ENCODE assay signal across 18 cellular contexts in the genomic region with DNA sequence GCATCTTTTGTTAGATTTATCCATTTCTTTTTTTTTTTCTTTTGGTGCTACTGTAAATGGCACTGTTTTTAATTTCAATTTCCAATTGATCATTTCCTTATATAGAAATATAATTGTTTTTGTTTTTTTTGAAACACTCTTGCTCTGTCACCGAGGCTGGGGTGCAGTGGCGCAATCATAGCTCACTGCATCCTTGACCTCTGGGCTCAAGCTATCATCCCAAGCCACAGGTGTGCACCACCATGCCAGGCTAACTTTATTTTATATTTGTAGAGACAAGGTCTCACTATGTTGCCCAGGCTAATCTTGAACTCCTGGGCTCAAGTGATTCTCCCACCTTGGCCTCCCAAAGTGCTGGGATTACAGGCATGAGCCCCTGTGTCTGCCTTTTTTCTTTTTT. TPM values are rescaled to one million over a fixed set of nuclear protein-coding genes. Genes with fewer than 3 reads are reported as not detected.
DNase-seq lines count a peak whose midpoint lies in the region; ATAC-seq, FAIRE-seq and TF ChIP-seq lines count a peak whose summit lies in the region.
"Had no signal": no experiment of that assay in that cellular context is flagged by ENCODE, and none has a peak within 500 bp of the region (broad histone marks: within the 10 kb centered on the region; RNA-seq: fewer than 3 reads in every experiment).

No MANE protein-coding gene starts in this region.

- no peaks in the 10 kb centered on the region for H3K27me3 ChIP-seq in DOHH2 (ENCODE audit: control insufficient read depth, low read length)
- no peaks in the 10 kb centered on the region for H3K27me3 ChIP-seq in K562 (ENCODE audit: control insufficient read depth in 2 of 2, insufficient read depth in 2 of 2, low read length in 2 of 2)
- no peaks in the 10 kb centered on the region for H3K27me3 ChIP-seq in psoas muscle (ENCODE audit: insufficient read depth in 3 of 3, low read length in 2 of 3)
- no peaks in the 10 kb centered on the region for H3K27me3 ChIP-seq in heart left ventricle
- H3K27me3 ChIP-seq: MG63, Peyer's patch, SJSA1 had no signal

- H2AFZ ChIP-seq in K562 (ENCODE audit: low read depth, low read length) = no peak overlapping the region

- H3K79me2 ChIP-seq in DOHH2 (ENCODE audit: control insufficient read depth, low read length) = peaks cover 6% of the 10 kb centered on the region
- H3K79me2 ChIP-seq in K562 (ENCODE audit: control insufficient read depth, insufficient read depth, low read length) = no peaks in the 10 kb centered on the region

- H3K36me3 ChIP-seq in DOHH2 (ENCODE audit: control insufficient read depth, low read length) (peaks cover 63% of the 10 kb centered on the region), K562 (ENCODE audit: control insufficient read depth, insufficient read depth, low read length) (peaks cover 78% of the 10 kb centered on the region), psoas muscle (ENCODE audit: insufficient read depth in 1 of 2, low read depth in 1 of 2) (peaks cover 2 to 86% of the 10 kb centered on the region in 2 donors), heart left ventricle (peaks cover 4 to 93% (median 81%) of the 10 kb centered on the region in 9 donors)

- H4K20me1 ChIP-seq in DOHH2 (ENCODE audit: control insufficient read depth, insufficient read depth, low read depth, low read length) (0 out of 2 replicates have a peak, but pooled peaks cover 4% of the 10 kb centered on the region), K562 (replicated peaks; ENCODE audit: control insufficient read depth, insufficient read depth, low read length) (0 out of 2 replicates have a peak, but pooled peaks cover 4% of the 10 kb centered on the region)

- H3K27me3 Mint-ChIP-seq in natural killer cell treated with Interleukin-12 subunit alpha and Interleukin-12 subunit beta and Interleukin-15 and Interleukin-18, amount 100 ng/mL, for 72 hours = no peaks in the 10 kb centered on the region
- H3K27me3 Mint-ChIP-seq: CD8-positive, alpha-beta memory T cell had no signal

- TF ChIP-seq CTCF in DOHH2 (IDR thresholded peaks at IDR 0.05; ENCODE audit: low read depth, low read length, poor library complexity, severe bottlenecking) (no peak), RWPE1 (conservative IDR thresholded peaks at IDR 0.05; ENCODE audit: low read depth) (no peak), K562 (IDR thresholded peaks at IDR 0.05 in 2 of 3, conservative IDR thresholded peaks at IDR 0.05 in 1 of 3; ENCODE audit: insufficient read depth in 2 of 3, low read depth in 1 of 3, low read length in 3 of 3) (no peak), psoas muscle (IDR thresholded peaks at IDR 0.05) (no peak), heart left ventricle (IDR thresholded peaks at IDR 0.05) (no peak)

- no peaks in the 10 kb centered on the region for H3K9me3 Mint-ChIP-seq in natural killer cell treated with Interleukin-12 subunit alpha and Interleukin-12 subunit beta and Interleukin-15 and Interleukin-18, amount 100 ng/mL, for 72 hours
- H3K9me3 Mint-ChIP-seq: CD8-positive, alpha-beta memory T cell had no signal

- no peak for FAIRE-seq in K562 (lab: Jason Lieb, UNC)
- FAIRE-seq: H1 had no signal

- DNase-seq in RWPE1 (ENCODE audit: low spot score) = no peak
- DNase-seq in K562 (ENCODE audit: extremely low read depth in 1 of 4, low spot score in 3 of 4) = no peak
- DNase-seq in psoas muscle = no peak
- no peak for DNase-seq in natural killer cell treated with Interleukin-12 subunit alpha and Interleukin-12 subunit beta and Interleukin-15 and Interleukin-18, amount 100 ng/mL, for 72 hours (ENCODE audit: low spot score)
- DNase-seq in heart left ventricle = no peak
- no peak for DNase-seq in DMS153 (lab: John Stamatoyannopoulos, UW)
- no peak for DNase-seq in A172 (ENCODE audit: low spot score)
- DNase-seq: Calu3; CD8-positive, alpha-beta memory T cell; MG63; NCI-H1417; NCI-H1694 treated with DMSO at 0.1 percent for 48 hours; NCI-H510A had no signal

- no peak for TF ChIP-seq RAD21 in K562 (CRISPR knock-in tag; conservative IDR thresholded peaks at IDR 0.05 in 1 of 2, IDR thresholded peaks at IDR 0.05 in 1 of 2)

- WGBS in K562 (ENCODE audit: insufficient coverage, low coverage, missing lambda C conversion rate) = 90% methylated on average over 2 of the region's 2 CpGs
- 82 to 86% (median 85%) methylated on average over 2 of the region's 2 CpGs for WGBS in psoas muscle, 3 donors
- 84 to 92% (median 90%) methylated on average over 2 of the region's 2 CpGs for WGBS in heart left ventricle, 4 donors

- H3K4me1 ChIP-seq in DOHH2 (ENCODE audit: control insufficient read depth, low read length) (peaks cover 59% of the 10 kb centered on the region), K562 (replicated peaks in 1 of 2; ENCODE audit: control insufficient read depth in 2 of 2, insufficient read depth in 2 of 2, low read length in 2 of 2) (peaks cover 9 to 55% of the 10 kb centered on the region in 2 experiments), psoas muscle (no peaks in the 10 kb centered on the region), heart left ventricle (peaks cover 0 to 25% (median 13%) of the 10 kb centered on the region in 12 donors)
- H3K4me1 ChIP-seq: SJSA1 had no signal

- H3F3A ChIP-seq in DOHH2 (ENCODE audit: control insufficient read depth, insufficient read depth) = peaks cover 12% of the 10 kb centered on the region

- no peak overlapping the region for H3K4me3 Mint-ChIP-seq in natural killer cell treated with Interleukin-12 subunit alpha and Interleukin-12 subunit beta and Interleukin-15 and Interleukin-18, amount 100 ng/mL, for 72 hours
- H3K4me3 Mint-ChIP-seq: CD8-positive, alpha-beta memory T cell had no signal

- H3K27ac Mint-ChIP-seq in natural killer cell treated with Interleukin-12 subunit alpha and Interleukin-12 subunit beta and Interleukin-15 and Interleukin-18, amount 100 ng/mL, for 72 hours = peak overlapping the region in 1 of 2 donors; percentile 50

- intact Hi-C loops in K562 (cut with micrococcal nuclease) = no loop called here
- intact Hi-C loops in psoas muscle (cut with DNase I) = no loop called here
- intact Hi-C loops in heart left ventricle (cut with DNase I) = no loop called here

- no peak overlapping the region; a peak in 1 of 4 replicates for H3K9ac ChIP-seq in K562 (ENCODE audit: insufficient read depth in 1 of 2, low read depth in 2 of 2, low read length in 2 of 2)

- in situ Hi-C loops in K562 (cut with MboI) = no loop called here

- TF ChIP-seq EP300 in K562 (IDR thresholded peaks at IDR 0.05; ENCODE audit: low read length) = no peak

- H3K9me3 ChIP-seq in DOHH2 (ENCODE audit: control insufficient read depth, insufficient read depth, low read length) (no peaks in the 10 kb centered on the region), K562 (replicated peaks; ENCODE audit: control insufficient read depth, insufficient read depth, low read depth, low read length) (no peaks in the 10 kb centered on the region), psoas muscle (no peaks in the 10 kb centered on the region), heart left ventricle (no peaks in the 10 kb centered on the region)
- H3K9me3 ChIP-seq: MG63, Peyer's patch, SJSA1 had no signal

- peaks cover 4 to 5% of the 10 kb centered on the region in 2 donors for H3K4me1 Mint-ChIP-seq in natural killer cell treated with Interleukin-12 subunit alpha and Interleukin-12 subunit beta and Interleukin-15 and Interleukin-18, amount 100 ng/mL, for 72 hours (ENCODE audit: low read depth in 2 of 2)

- TF ChIP-seq POLR2A in K562 (conservative IDR thresholded peaks at IDR 0.05) = no peak
- no peak for TF ChIP-seq POLR2A in heart left ventricle (IDR thresholded peaks at IDR 0.05)

- POLR2A ChIA-PET in RWPE1 (lab: Yijun Ruan, JAX; ENCODE audit: low non-redundant PET) (no interaction called here), K562 (lab: Yijun Ruan, JAX) (interaction anchor here (0.6 to 12.2 kb wide), 10 partner anchors 9 to 114 kb away, joined by 3 to 185 read pairs (median 4); a partner anchor contains a TSS)

- CTCF ChIA-PET in RWPE1 (lab: Yijun Ruan, JAX) (interaction anchor here (2.5 to 3.1 kb wide), 2 partner anchors 13 kb away, joined by 7 to 19 read pairs; no protein-coding TSS in a partner anchor), K562 (lab: Yijun Ruan, JAX; ENCODE audit: low intra/inter-chr PET ratio) (no interaction called here)

- no peaks in the 10 kb centered on the region for H3K36me3 Mint-ChIP-seq in natural killer cell treated with Interleukin-12 subunit alpha and Interleukin-12 subunit beta and Interleukin-15 and Interleukin-18, amount 100 ng/mL, for 72 hours

- BruUV-seq in K562 (replicated peaks; lab: Mats Ljungman, UMichigan) = no TSS peak

- H3K27ac ChIP-seq in DOHH2 (ENCODE audit: low read depth, low read length) = peak overlapping the region; percentile 97
- peak overlapping the region; percentile 32; the same call in 1 of the 2 replicates for H3K27ac ChIP-seq in RWPE1
- H3K27ac ChIP-seq in K562 (ENCODE audit: extremely low read depth, low read depth, low read length) = no peak overlapping the region
- peak overlapping the region; percentile 46 for H3K27ac ChIP-seq in psoas muscle
- peak overlapping the region in 3 of 12 donors; percentile 45 to 85 (median 83) for H3K27ac ChIP-seq in heart left ventricle
- H3K27ac ChIP-seq: C4-2B, SJSA1 had no signal

- no peaks in the 10 kb centered on the region for H3K9me2 ChIP-seq in DOHH2 (replicated peaks; ENCODE audit: control insufficient read depth, low read length)

- H3K4me2 ChIP-seq in DOHH2 (ENCODE audit: low read length) = no peak overlapping the region; the same call in 1 of the 2 replicates
- no peak overlapping the region for H3K4me2 ChIP-seq in K562 (ENCODE audit: insufficient read depth, low read length)

- no peak overlapping the region for H3K4me3 ChIP-seq in DOHH2 (ENCODE audit: low read length)
- no peak overlapping the region for H3K4me3 ChIP-seq in K562
- no peak overlapping the region for H3K4me3 ChIP-seq in psoas muscle
- H3K4me3 ChIP-seq in heart left ventricle = no peak overlapping the region
- H3K4me3 ChIP-seq: MG63, Peyer's patch, SJSA1 had no signal

- ATAC-seq in K562 = no peak
- ATAC-seq in psoas muscle = no peak
- no peak for ATAC-seq in natural killer cell treated with Interleukin-12 subunit alpha and Interleukin-12 subunit beta and Interleukin-15 and Interleukin-18, amount 100 ng/mL, for 72 hours
- ATAC-seq in heart left ventricle = no peak

- no peaks in the 10 kb centered on the region for H3K9me1 ChIP-seq in K562 (ENCODE audit: control insufficient read depth, insufficient read depth, low read length)

RNA-seq across cellular contexts. Expression of a gene that starts 16.4 kb away (rescaled TPM):
- 28.5 and 83.6 TPM in 2 replicates for total RNA-seq in K562 (2011; cell fraction: chromatin; rRNA removed; ENCODE audit: low replicate concordance)
- total RNA-seq in K562 (2011; cell fraction: nucleolus; rRNA removed) = 89.6 and 96.9 TPM in 2 replicates
- total RNA-seq in K562 (2011; cell fraction: nucleoplasm; rRNA removed) = 32.8 and 36.5 TPM in 2 replicates
- 34.6 and 46.5 TPM in 2 replicates for total RNA-seq in K562 (2014; rRNA removed)
- total RNA-seq in K562 (2014; rRNA removed; fragmentation: Illumina TruSeq; extraction: Trizol) = 6.2 and 8.6 TPM in 2 replicates
- 15.0 and 15.8 TPM in 2 replicates for total RNA-seq in K562 (2015; rRNA removed; fragmentation: Illumina TruSeq; extraction: Trizol)
- 44.2 and 54.5 TPM in 2 replicates for total RNA-seq in K562 (2021)
- polyA plus RNA-seq in K562 (2011; rRNA removed) = 16.0 and 19.9 TPM in 2 replicates
- 24.0 and 43.0 TPM in 2 replicates for polyA plus RNA-seq in K562 (2011; cell fraction: cytosol; rRNA removed)
- polyA plus RNA-seq in K562 (2011; cell fraction: nucleus; rRNA removed) = 25.1 and 46.6 TPM in 2 replicates
- polyA plus RNA-seq in K562 (2012) = 21.4 and 22.5 TPM in 2 replicates
- 12.0 and 19.4 TPM in 2 replicates for polyA plus RNA-seq in K562 (2014; fragmentation: Illumina TruSeq; extraction: Trizol)
- 1 to 10 TPM; 4.5 to 5.0 TPM for polyA plus RNA-seq in K562 (2014; fragmentation: Nextera tagmentation; extraction: Ambion mirVana)
- 33.4 and 41.7 TPM in 2 replicates for polyA plus RNA-seq in K562 (2014; rRNA removed)
- 8.4 and 13.5 TPM in 2 replicates for polyA minus RNA-seq in K562 (2011; rRNA and poly(A)+ RNA removed)
- polyA minus RNA-seq in K562 (2011; cell fraction: cytosol; rRNA and poly(A)+ RNA removed) = 21.0 and 21.1 TPM in 2 replicates
- polyA minus RNA-seq in K562 (2011; cell fraction: nucleus; rRNA and poly(A)+ RNA removed) = 28.1 and 34.6 TPM in 2 replicates
- 10 to 100 TPM in 3 of 4 donors, 1 to 10 TPM in 1; 7.4 to 27.7 (median 13.9) TPM for total RNA-seq in psoas muscle
- polyA plus RNA-seq in psoas muscle = 10 to 100 TPM; 10.6 to 20.8 (median 12.9) TPM
- 10 to 100 TPM; 50.5 to 68.4 TPM for total RNA-seq in natural killer cell treated with Interleukin-12 subunit alpha and Interleukin-12 subunit beta and Interleukin-15 and Interleukin-18, amount 100 ng/mL, for 72 hours
- total RNA-seq in heart left ventricle = 10 to 100 TPM in 7 of 9 donors, 1 to 10 TPM in 2; 6.1 to 24.1 (median 11.3) TPM
- polyA plus RNA-seq in heart left ventricle = 10 to 100 TPM in 1 of 2 donors, 1 to 10 TPM in 1; 8.0 to 16.3 TPM
- total RNA-seq in A172 (2014; rRNA removed; shearing (Covaris generic)) = 21.5 and 36.9 TPM in 2 replicates

RNA-seq across cellular contexts. Expression of a gene that starts 19.8 kb away (rescaled TPM):
- total RNA-seq in K562 (2011; cell fraction: chromatin; rRNA removed; ENCODE audit: low replicate concordance) = 684 and 1,510 TPM in 2 replicates
- 291 and 321 TPM in 2 replicates for total RNA-seq in K562 (2011; cell fraction: nucleolus; rRNA removed)
- 737 and 1,283 TPM in 2 replicates for total RNA-seq in K562 (2011; cell fraction: nucleoplasm; rRNA removed)
- total RNA-seq in K562 (2014; rRNA removed) = 15.2 and 20.1 TPM in 2 replicates
- 62.8 and 76.9 TPM in 2 replicates for total RNA-seq in K562 (2014; rRNA removed; fragmentation: Illumina TruSeq; extraction: Trizol)
- total RNA-seq in K562 (2015; rRNA removed; fragmentation: Illumina TruSeq; extraction: Trizol) = 26.3 and 31.5 TPM in 2 replicates
- 129 and 208 TPM in 2 replicates for total RNA-seq in K562 (2021)
- 56.2 and 171 TPM in 2 replicates for polyA plus RNA-seq in K562 (2011; rRNA removed)
- polyA plus RNA-seq in K562 (2011; cell fraction: cytosol; rRNA removed) = 45.5 and 49.2 TPM in 2 replicates
- polyA plus RNA-seq in K562 (2011; cell fraction: nucleus; rRNA removed) = 234 and 651 TPM in 2 replicates
- polyA plus RNA-seq in K562 (2012) = 312 and 328 TPM in 2 replicates
- 137 and 146 TPM in 2 replicates for polyA plus RNA-seq in K562 (2014; fragmentation: Illumina TruSeq; extraction: Trizol)
- polyA plus RNA-seq in K562 (2014; fragmentation: Nextera tagmentation; extraction: Ambion mirVana) = 10 to 100 TPM; 22.8 to 30.1 TPM
- polyA plus RNA-seq in K562 (2014; rRNA removed) = 382 and 389 TPM in 2 replicates
- polyA minus RNA-seq in K562 (2011; rRNA and poly(A)+ RNA removed) = 92.6 and 137 TPM in 2 replicates
- 19.9 and 35.6 TPM in 2 replicates for polyA minus RNA-seq in K562 (2011; cell fraction: cytosol; rRNA and poly(A)+ RNA removed)
- polyA minus RNA-seq in K562 (2011; cell fraction: nucleus; rRNA and poly(A)+ RNA removed) = 168 and 220 TPM in 2 replicates
- total RNA-seq in psoas muscle = 1,000 to 10,000 TPM in 1 of 4 donors, 100 to 1,000 TPM in 3; 517 to 1,759 (median 646) TPM
- polyA plus RNA-seq in psoas muscle = 100 to 1,000 TPM; 474 to 758 (median 716) TPM
- 100 to 1,000 TPM; 432 to 571 TPM for total RNA-seq in natural killer cell treated with Interleukin-12 subunit alpha and Interleukin-12 subunit beta and Interleukin-15 and Interleukin-18, amount 100 ng/mL, for 72 hours
- total RNA-seq in heart left ventricle = 100 to 1,000 TPM in 7 of 9 donors, 10 to 100 TPM in 2; 17.0 to 760 (median 507) TPM
- 100 to 1,000 TPM; 104 to 532 TPM for polyA plus RNA-seq in heart left ventricle
- 20.6 and 28.9 TPM in 2 replicates for total RNA-seq in A172 (2014; rRNA removed; shearing (Covaris generic))

RNA-seq across cellular contexts. Expression of a gene that starts 20.3 kb away (rescaled TPM):
- total RNA-seq in K562 (2011; cell fraction: chromatin; rRNA removed; ENCODE audit: low replicate concordance) = 2.5 and 2.9 TPM in 2 replicates
- 2.7 and 3.6 TPM in 2 replicates for total RNA-seq in K562 (2011; cell fraction: nucleolus; rRNA removed)
- total RNA-seq in K562 (2011; cell fraction: nucleoplasm; rRNA removed) = 2.3 and 2.7 TPM in 2 replicates
- total RNA-seq in K562 (2014; rRNA removed) = 0.82 and 2.3 TPM in 2 replicates
- total RNA-seq in K562 (2014; rRNA removed; fragmentation: Illumina TruSeq; extraction: Trizol) = 0.55 and 0.57 TPM in 2 replicates
- 0.40 and 0.45 TPM in 2 replicates for total RNA-seq in K562 (2015; rRNA removed; fragmentation: Illumina TruSeq; extraction: Trizol)
- total RNA-seq in K562 (2021) = 0.92 and 2.2 TPM in 2 replicates
- polyA plus RNA-seq in K562 (2011; rRNA removed) = 0.61 and 0.81 TPM in 2 replicates
- 0.49 and 0.85 TPM in 2 replicates for polyA plus RNA-seq in K562 (2011; cell fraction: cytosol; rRNA removed)
- 1.2 and 3.9 TPM in 2 replicates for polyA plus RNA-seq in K562 (2011; cell fraction: nucleus; rRNA removed)
- 1.3 and 1.4 TPM in 2 replicates for polyA plus RNA-seq in K562 (2012)
- 0.51 and 0.68 TPM in 2 replicates for polyA plus RNA-seq in K562 (2014; fragmentation: Illumina TruSeq; extraction: Trizol)
- under 1 TPM; 0.15 to 0.34 TPM for polyA plus RNA-seq in K562 (2014; fragmentation: Nextera tagmentation; extraction: Ambion mirVana)
- polyA plus RNA-seq in K562 (2014; rRNA removed) = 0.93 and 1.1 TPM in 2 replicates
- polyA minus RNA-seq in K562 (2011; rRNA and poly(A)+ RNA removed) = 0.35 and 0.42 TPM in 2 replicates
- 0.76 and 0.91 TPM in 2 replicates for polyA minus RNA-seq in K562 (2011; cell fraction: cytosol; rRNA and poly(A)+ RNA removed)
- polyA minus RNA-seq in K562 (2011; cell fraction: nucleus; rRNA and poly(A)+ RNA removed) = 0.40 and 0.56 TPM in 2 replicates
- total RNA-seq in psoas muscle = 1 to 10 TPM; 5.7 to 8.8 (median 7.2) TPM
- 10 to 100 TPM in 1 of 3 donors, 1 to 10 TPM in 2; 3.7 to 18.5 (median 6.1) TPM for polyA plus RNA-seq in psoas muscle
- 10 to 100 TPM; 10.8 to 12.6 TPM for total RNA-seq in natural killer cell treated with Interleukin-12 subunit alpha and Interleukin-12 subunit beta and Interleukin-15 and Interleukin-18, amount 100 ng/mL, for 72 hours
- 10 to 100 TPM in 1 of 9 donors, 1 to 10 TPM in 8; 3.8 to 11.6 (median 6.6) TPM for total RNA-seq in heart left ventricle
- polyA plus RNA-seq in heart left ventricle = 1 to 10 TPM; 3.8 to 6.6 TPM
- 3.5 and 7.0 TPM in 2 replicates for total RNA-seq in A172 (2014; rRNA removed; shearing (Covaris generic))

RNA-seq across cellular contexts. Expression of a gene that starts 48.2 kb away (rescaled TPM):
- 0.79 and 1.5 TPM in 2 replicates for total RNA-seq in K562 (2011; cell fraction: chromatin; rRNA removed; ENCODE audit: low replicate concordance)
- total RNA-seq in K562 (2011; cell fraction: nucleolus; rRNA removed) = 1.4 and 1.5 TPM in 2 replicates
- 0.38 and 0.95 TPM in 2 replicates for total RNA-seq in K562 (2011; cell fraction: nucleoplasm; rRNA removed)
- total RNA-seq in K562 (2014; rRNA removed) (1.3 and 2.1 TPM in 2 replicates), K562 (2014; rRNA removed; fragmentation: Illumina TruSeq; extraction: Trizol) (0.29 and 0.44 TPM in 2 replicates), K562 (2015; rRNA removed; fragmentation: Illumina TruSeq; extraction: Trizol) (0.65 and 0.75 TPM in 2 replicates), K562 (2021) (0.81 and 1.3 TPM in 2 replicates), psoas muscle (under 1 TPM in 1 of 4 donors, not detected in 3; 0.25 TPM), heart left ventricle (under 1 TPM in 7 of 9 donors, not detected in 2; 0.19 to 0.91 (median 0.47) TPM)
- polyA plus RNA-seq in K562 (2011; rRNA removed) (0.39 and 0.56 TPM in 2 replicates), K562 (2014; fragmentation: Illumina TruSeq; extraction: Trizol) (0.49 and 0.64 TPM in 2 replicates), K562 (2014; fragmentation: Nextera tagmentation; extraction: Ambion mirVana) (under 1 TPM; 0.06 to 0.08 TPM), K562 (2014; rRNA removed) (0.61 and 0.98 TPM in 2 replicates), psoas muscle (under 1 TPM; 0.05 to 0.09 (median 0.08) TPM), heart left ventricle (under 1 TPM; 0.29 to 0.42 TPM)
- polyA plus RNA-seq in K562 (2011; cell fraction: cytosol; rRNA removed) = 0.53 and 1.1 TPM in 2 replicates
- 0.79 and 1.1 TPM in 2 replicates for polyA plus RNA-seq in K562 (2011; cell fraction: nucleus; rRNA removed)
- polyA plus RNA-seq in K562 (2012) = 1.0 and 1.8 TPM in 2 replicates
- polyA minus RNA-seq in K562 (2011; rRNA and poly(A)+ RNA removed) = 0.12 and 0.25 TPM in 2 replicates
- polyA minus RNA-seq in K562 (2011; cell fraction: cytosol; rRNA and poly(A)+ RNA removed) = 0.64 TPM in 1 of 2 replicates, not detected in the other
- 0.67 and 0.81 TPM in 2 replicates for polyA minus RNA-seq in K562 (2011; cell fraction: nucleus; rRNA and poly(A)+ RNA removed)
- total RNA-seq in natural killer cell treated with Interleukin-12 subunit alpha and Interleukin-12 subunit beta and Interleukin-15 and Interleukin-18, amount 100 ng/mL, for 72 hours = 1 to 10 TPM in 1 of 2 donors, under 1 TPM in 1; 0.59 to 1.3 TPM
- 2.0 and 3.5 TPM in 2 replicates for total RNA-seq in A172 (2014; rRNA removed; shearing (Covaris generic))
- total RNA-seq: SJSA1 had no signal
